Comparison of ENCODE assay signal across 21 cellular contexts in the genomic region with DNA sequence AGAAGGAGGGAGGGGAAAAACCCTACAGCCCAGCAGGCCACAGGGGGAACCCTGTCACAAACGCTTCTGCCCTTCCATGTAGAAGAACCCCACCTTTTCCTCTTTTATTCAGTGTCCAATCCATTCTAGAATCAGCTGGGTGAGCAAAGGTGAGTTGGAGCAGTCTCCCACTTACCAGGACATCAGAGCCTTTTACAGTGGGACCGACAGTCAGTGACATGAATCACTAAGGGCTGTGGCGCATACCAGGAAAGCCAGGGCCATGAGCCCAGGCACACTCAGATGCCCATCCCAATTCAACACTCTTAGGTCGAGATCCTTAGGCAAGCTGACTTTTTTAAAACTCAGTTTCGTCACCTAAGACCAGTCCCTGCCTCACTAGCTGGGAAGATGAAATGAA.
DNase-seq lines count a peak whose midpoint lies in the region; ATAC-seq, FAIRE-seq and TF ChIP-seq lines count a peak whose summit lies in the region.
"Had no signal": no experiment of that assay in that cellular context is flagged by ENCODE, and none has a peak within 500 bp of the region (broad histone marks: within the 10 kb centered on the region; RNA-seq: fewer than 3 reads in every experiment).

No MANE protein-coding gene starts in this region.

- CTCF ChIA-PET in HepG2 (lab: Yijun Ruan, JAX; ENCODE audit: low intra/inter-chr PET ratio, low total read pairs), result no interaction called here

- H2AFZ ChIP-seq in HepG2 (ENCODE audit: low read length), result no peak overlapping the region
- no peak overlapping the region for H2AFZ ChIP-seq in trophoblast cell (ENCODE audit: insufficient read depth, low read length, poor library complexity)

- H3K14ac ChIP-seq in trophoblast cell (ENCODE audit: low read length), result no peak overlapping the region

- no peaks in the 10 kb centered on the region for H3K79me1 ChIP-seq in trophoblast cell (ENCODE audit: low read length)

- H3K9me3 ChIP-seq in HepG2 (ENCODE audit: low read length), result no peaks in the 10 kb centered on the region
- no peaks in the 10 kb centered on the region for H3K9me3 ChIP-seq in trophoblast cell (ENCODE audit: insufficient read depth, low read depth, low read length)
- H3K9me3 ChIP-seq: BLaER1 treated with 17β-estradiol and CSF1 and Interleukin-3, amounts not matched to agents 10 nM and 100 nM had no signal

- H4K20me1 ChIP-seq in HepG2 (ENCODE audit: insufficient read depth, low read length), result no peaks in the 10 kb centered on the region
- H4K20me1 ChIP-seq: BLaER1 treated with 17β-estradiol and CSF1 and Interleukin-3, amounts not matched to agents 10 nM and 100 nM had no signal

- TF ChIP-seq RAD21 in HepG2 (CRISPR knock-in tag; IDR thresholded peaks at IDR 0.05), result no peak

- WGBS in HepG2 (ENCODE audit: low lambda C conversion rate), result 94% methylated on average over 5 of the region's 5 CpGs
- WGBS in trophoblast cell (ENCODE audit: extremely low coverage, insufficient coverage, insufficient read length), result no CpG with 5 or more reads among the region's 5 CpGs

- no peak overlapping the region for H3K4me3 ChIP-seq in bronchial epithelial cell (ENCODE audit: low read depth, low read length)
- no peak overlapping the region for H3K4me3 ChIP-seq in HepG2 (replicated peaks in 1 of 3; ENCODE audit: insufficient read depth in 1 of 3, low read depth in 2 of 3, low read length in 3 of 3)
- no peak overlapping the region for H3K4me3 ChIP-seq in trophoblast cell (ENCODE audit: low read depth, low read length)
- H3K4me3 ChIP-seq: BLaER1 treated with 17β-estradiol and CSF1 and Interleukin-3, amounts not matched to agents 10 nM and 100 nM; GM12878; GM23338; K562 had no signal

- H3K36me3 ChIP-seq in bronchial epithelial cell (ENCODE audit: control insufficient read depth, insufficient read depth, low read length) (no peaks in the 10 kb centered on the region), HepG2 (replicated peaks in 1 of 2; ENCODE audit: control insufficient read depth in 1 of 2, insufficient read depth in 2 of 2, low read length in 2 of 2) (no peaks in the 10 kb centered on the region), trophoblast cell (ENCODE audit: control insufficient read depth in 1 of 2, insufficient read depth in 2 of 2, low read length in 2 of 2) (no peaks in the 10 kb centered on the region)
- H3K36me3 ChIP-seq: BLaER1 treated with 17β-estradiol and CSF1 and Interleukin-3, amounts not matched to agents 10 nM and 100 nM had no signal

- H3K79me2 ChIP-seq in HepG2 (ENCODE audit: insufficient read depth, low read length), result no peaks in the 10 kb centered on the region
- no peaks in the 10 kb centered on the region for H3K79me2 ChIP-seq in trophoblast cell (ENCODE audit: control insufficient read depth, insufficient read depth, low read length, poor library complexity)

- no peak for ATAC-seq in HepG2
- ATAC-seq: CD8-positive, alpha-beta T cell; GM12878; GM23338; K562 had no signal

- TF ChIP-seq EP300 in HepG2 (IDR thresholded peaks at IDR 0.05; ENCODE audit: low read depth in 2 of 2, low read length in 2 of 2) (no peak), HepG2 (CRISPR knock-in tag; IDR thresholded peaks at IDR 0.05; ENCODE audit: borderline replicate concordance) (no peak)

- no peak overlapping the region for H2BK5ac ChIP-seq in trophoblast cell (ENCODE audit: low read depth, low read length, poor library complexity)

- no peak overlapping the region for H4K12ac ChIP-seq in trophoblast cell (ENCODE audit: low read depth, low read length)

- no peak for TF ChIP-seq POLR2A in HepG2 (IDR thresholded peaks at IDR 0.05; ENCODE audit: insufficient read depth in 1 of 2, low read depth in 2 of 2, low read length in 2 of 2)

- H3K23ac ChIP-seq in trophoblast cell (ENCODE audit: low read length), result no peak overlapping the region

- H3K4me1 ChIP-seq in HepG2 (ENCODE audit: insufficient read depth, low read length) (peaks cover 52% of the 10 kb centered on the region), trophoblast cell (ENCODE audit: control insufficient read depth in 1 of 2, insufficient read depth in 2 of 2, low read length in 2 of 2) (peaks cover 6% of the 10 kb centered on the region in 2 experiments)

- H2BK120ac ChIP-seq in trophoblast cell (ENCODE audit: insufficient read depth, low read length, poor library complexity), result no peak overlapping the region

- H2AK5ac ChIP-seq in trophoblast cell (ENCODE audit: low read length), result no peak overlapping the region

- peak; percentile 22 for DNase-seq in bronchial epithelial cell (ENCODE audit: low read depth)
- DNase-seq in HepG2 (ENCODE audit: low spot score), result no peak
- DNase-seq in trophoblast cell, result peak; percentile 51 to 66
- no peak for DNase-seq in urothelium cell line (ENCODE audit: low spot score)
- DNase-seq in dermis blood vessel endothelial cell, result no peak
- no peak for DNase-seq in activated effector memory CD4-positive, alpha-beta T cell treated with anti-CD3 and anti-CD28 coated beads, Interleukin-2, amount 50 U/mL, for 16 hours
- DNase-seq in effector CD8-positive, alpha-beta T cell (lab: John Stamatoyannopoulos, UW), result no peak
- DNase-seq: CD8-positive, alpha-beta T cell; DMS53; EL; HCEC 1CT; NCI-H1105 treated with DMSO at 0.1 percent for 48 hours; NCI-H1694 treated with DMSO at 0.1 percent for 48 hours; NCI-H510A; NCI-H748 treated with DMSO at 0.1 percent for 48 hours; Right ventricle myocardium superior had no signal

- TF ChIP-seq CTCF in bronchial epithelial cell (IDR thresholded peaks at IDR 0.05; ENCODE audit: insufficient read depth, low read length, severe bottlenecking), result no peak
- TF ChIP-seq CTCF in HepG2 (CRISPR knock-in tag; IDR thresholded peaks at IDR 0.05), result no peak

- no peak overlapping the region for H3K18ac ChIP-seq in trophoblast cell (ENCODE audit: low read length)

- H2BK12ac ChIP-seq in trophoblast cell (ENCODE audit: low read length), result no peak overlapping the region

- no peak overlapping the region for H3K4me2 ChIP-seq in HepG2 (ENCODE audit: low read depth, low read length)
- H3K4me2 ChIP-seq in trophoblast cell (ENCODE audit: low read length), result no peak overlapping the region
- H3K4me2 ChIP-seq: BLaER1 treated with 17β-estradiol and CSF1 and Interleukin-3, amounts not matched to agents 10 nM and 100 nM; GM23338 had no signal

- no peak overlapping the region for H4K91ac ChIP-seq in trophoblast cell (ENCODE audit: low read depth, low read length)

- intact Hi-C loops in HepG2 (cut with micrococcal nuclease; ENCODE audit: unreplicated experiment), result loop anchor here (10.0 kb wide), 1 partner anchor 51 kb away; no protein-coding TSS in a partner anchor

- no peak overlapping the region for H4K8ac ChIP-seq in trophoblast cell (ENCODE audit: low read depth, low read length)

- POLR2A ChIA-PET in HepG2 (lab: Yijun Ruan, JAX), result interaction anchor here (1.8 to 3.9 kb wide), 4 partner anchors 23 to 486 kb away, joined by 7 to 45 read pairs (median 8); partner anchors contain the start of genes ADAM10 and MINDY2

- H3K9ac ChIP-seq in HepG2 (ENCODE audit: insufficient read depth, low read depth, low read length), result no peak overlapping the region
- H3K9ac ChIP-seq in trophoblast cell (ENCODE audit: low read length), result no peak overlapping the region
- H3K9ac ChIP-seq: BLaER1 treated with 17β-estradiol and CSF1 and Interleukin-3, amounts not matched to agents 10 nM and 100 nM had no signal

- no TSS peak for BruUV-seq in HepG2 (replicated peaks; lab: Mats Ljungman, UMichigan)

- H3K4ac ChIP-seq in trophoblast cell (ENCODE audit: low read depth, low read length), result no peak overlapping the region

- in situ Hi-C loops in HepG2 (cut with HindIII; ENCODE audit: extremely low pct_ligation_motif_present, low pct_unique_long_range_greater_than_20kb), result no loop called here

- H3K27me3 ChIP-seq in bronchial epithelial cell (ENCODE audit: control insufficient read depth, insufficient read depth, low read length), result no peaks in the 10 kb centered on the region
- no peaks in the 10 kb centered on the region for H3K27me3 ChIP-seq in HepG2 (ENCODE audit: control insufficient read depth in 1 of 2, insufficient read depth in 2 of 2, low read length in 2 of 2)
- H3K27me3 ChIP-seq in trophoblast cell (ENCODE audit: insufficient read depth, low read length), result no peaks in the 10 kb centered on the region
- H3K27me3 ChIP-seq: BLaER1 treated with 17β-estradiol and CSF1 and Interleukin-3, amounts not matched to agents 10 nM and 100 nM had no signal

- H3K27ac ChIP-seq in HepG2 (ENCODE audit: extremely low read length, insufficient read depth, low read length) (no peak overlapping the region), trophoblast cell (ENCODE audit: low read depth, low read length) (no peak overlapping the region)

- FAIRE-seq in bronchial epithelial cell (lab: Jason Lieb, UNC) (no peak), HepG2 (lab: Jason Lieb, UNC) (no peak), urothelium cell line (lab: Jason Lieb, UNC) (peak; percentile 5)
- FAIRE-seq: GM12878, GM19239, K562 had no signal

TF ChIP-seq in HepG2, 621 proteins besides CTCF, POLR2A, EP300 and RAD21:
- TF ChIP-seq HNRNPH1 (optimal IDR thresholded peaks at IDR 0.05; ENCODE audit: low read depth, low read length) (no peak), ZNF784 (CRISPR knock-in tag; IDR thresholded peaks at IDR 0.05; ENCODE audit: borderline replicate concordance) (0 out of 2 replicates have a peak, but pooled peaks have one; percentile 10)
TF ChIP-seq in HepG2: peak in this region for 1.

Comparison
In these comparisons a context has a peak if more than half of its experiments do, and no peak if none do; other contexts are left out.
1. DNase-seq: peak in bronchial epithelial cell (single experiment) and trophoblast cell (2 of 2); none in HepG2 (single experiment), urothelium cell line (single experiment), dermis blood vessel endothelial cell (single experiment), activated effector memory CD4-positive, alpha-beta T cell treated with anti-CD3 and anti-CD28 coated beads, Interleukin-2, amount 50 U/mL, for 16 hours (single experiment) and effector CD8-positive, alpha-beta T cell (single experiment).